ENCODE assay signal across 2 cellular contexts in the genomic region with DNA sequence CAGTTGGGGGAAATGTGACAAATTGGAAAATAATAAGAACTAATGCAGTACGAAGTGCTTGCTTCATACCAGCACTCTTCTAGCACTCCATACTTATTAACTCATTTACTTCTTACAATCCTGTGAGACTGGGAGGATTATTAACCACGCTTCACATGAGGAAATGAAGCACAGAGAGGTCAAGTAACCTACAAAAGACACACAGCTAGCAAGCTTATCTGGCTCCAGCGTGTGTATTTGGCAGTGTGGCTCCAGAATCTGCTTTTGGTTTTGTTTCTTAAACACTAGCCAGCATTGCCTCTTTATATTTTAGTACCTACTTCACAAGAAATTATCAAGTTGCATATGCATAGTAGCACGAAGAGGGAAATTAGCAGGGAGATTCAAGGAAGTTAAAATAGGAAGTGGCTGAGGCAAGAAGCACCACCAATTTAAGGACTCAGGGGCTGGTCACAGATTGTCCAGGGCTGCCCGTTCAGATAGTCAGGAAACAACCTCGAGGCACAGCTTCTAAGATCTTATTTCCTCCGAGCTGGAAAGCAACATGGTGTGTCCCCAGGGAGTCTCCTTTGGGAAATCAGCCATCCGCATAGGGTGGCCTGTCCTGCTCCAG.
TF ChIP-seq lines count a peak whose summit lies in the region.

No MANE protein-coding gene starts in this region.

TF ChIP-seq in IMR-90, 13 proteins besides CTCF, POLR2A, EP300 and RAD21:
- TF ChIP-seq FOS (IDR thresholded peaks at IDR 0.05; ENCODE audit: low read depth, low read length) (no peak), CHD1 (IDR thresholded peaks at IDR 0.05; ENCODE audit: low read depth, low read length) (no peak), RFX5 (IDR thresholded peaks at IDR 0.05; ENCODE audit: low read depth, low read length) (no peak), SMC3 (IDR thresholded peaks at IDR 0.05; ENCODE audit: low read depth, low read length) (no peak), NFE2L2 (IDR thresholded peaks at IDR 0.05; ENCODE audit: low read depth, low read length) (no peak), CEBPB (IDR thresholded peaks at IDR 0.05; ENCODE audit: low read depth, low read length) (no peak), BHLHE40 (IDR thresholded peaks at IDR 0.05; ENCODE audit: low read depth, low read length) (no peak), MXI1 (IDR thresholded peaks at IDR 0.05; ENCODE audit: borderline replicate concordance, low read depth, low read length) (no peak), MAFK (IDR thresholded peaks at IDR 0.05; ENCODE audit: low read depth, low read length) (no peak)
- TF ChIP-seq, protein P1, sequence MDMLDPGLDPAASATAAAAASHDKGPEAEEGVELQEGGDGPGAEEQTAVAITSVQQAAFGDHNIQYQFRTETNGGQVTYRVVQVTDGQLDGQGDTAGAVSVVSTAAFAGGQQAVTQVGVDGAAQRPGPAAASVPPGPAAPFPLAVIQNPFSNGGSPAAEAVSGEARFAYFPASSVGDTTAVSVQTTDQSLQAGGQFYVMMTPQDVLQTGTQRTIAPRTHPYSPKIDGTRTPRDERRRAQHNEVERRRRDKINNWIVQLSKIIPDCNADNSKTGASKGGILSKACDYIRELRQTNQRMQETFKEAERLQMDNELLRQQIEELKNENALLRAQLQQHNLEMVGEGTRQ (IDR thresholded peaks at IDR 0.05; ENCODE audit: low read depth, low read length), result no peak
- TF ChIP-seq, protein P2, sequence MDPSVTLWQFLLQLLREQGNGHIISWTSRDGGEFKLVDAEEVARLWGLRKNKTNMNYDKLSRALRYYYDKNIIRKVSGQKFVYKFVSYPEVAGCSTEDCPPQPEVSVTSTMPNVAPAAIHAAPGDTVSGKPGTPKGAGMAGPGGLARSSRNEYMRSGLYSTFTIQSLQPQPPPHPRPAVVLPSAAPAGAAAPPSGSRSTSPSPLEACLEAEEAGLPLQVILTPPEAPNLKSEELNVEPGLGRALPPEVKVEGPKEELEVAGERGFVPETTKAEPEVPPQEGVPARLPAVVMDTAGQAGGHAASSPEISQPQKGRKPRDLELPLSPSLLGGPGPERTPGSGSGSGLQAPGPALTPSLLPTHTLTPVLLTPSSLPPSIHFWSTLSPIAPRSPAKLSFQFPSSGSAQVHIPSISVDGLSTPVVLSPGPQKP (IDR thresholded peaks at IDR 0.05; ENCODE audit: borderline replicate concordance, low read depth, low read length), result no peak

TF ChIP-seq in HepG2, 621 proteins besides CTCF, POLR2A, EP300 and RAD21:
- TF ChIP-seq ZNF768 (CRISPR knock-in tag; IDR thresholded peaks at IDR 0.05), result peak; percentile 39; the same call in 1 of the 2 replicates
- no peak for TF ChIP-seq KDM5A (IDR thresholded peaks at IDR 0.05; ENCODE audit: borderline replicate concordance, low read length)
- TF ChIP-seq FOXC1 (CRISPR knock-in tag; IDR thresholded peaks at IDR 0.05; ENCODE audit: borderline replicate concordance), result no peak
- TF ChIP-seq RARA (CRISPR knock-in tag; IDR thresholded peaks at IDR 0.05), result no peak
- TF ChIP-seq TCF7 (IDR thresholded peaks at IDR 0.05; ENCODE audit: low read depth), result no peak
